ENCODE assay signal across 35 cellular contexts in genomic region chr6:165956874-165957273, GRCh38.
"Had no signal": no experiment of that assay in that cellular context is flagged by ENCODE, and none has a peak within 500 bp of the region (broad histone marks: within the 10 kb centered on the region; RNA-seq: fewer than 3 reads in every experiment).

No MANE protein-coding gene starts in this region.

- H3K9me3 ChIP-seq: MG63 had no signal

- H3K27ac ChIP-seq: KMS-11 had no signal

- H3K4me3 ChIP-seq: MG63 had no signal

- H3K27me3 ChIP-seq: MG63 had no signal

- DNase-seq: Karpas-422, Kasumi-1, KBM-7, KG1, MG63, MM.1S, MV-4-11, NCI-H1048, NCI-H1092, NCI-H1092 treated with DMSO at 0.1 percent for 48 hours, NCI-H1105, NCI-H1105 treated with DMSO at 0.1 percent for 48 hours, NCI-H1417, NCI-H1417 treated with DMSO at 0.1 percent for 48 hours, NCI-H1436, NCI-H1436 treated with DMSO at 0.1 percent for 48 hours, NCI-H146, NCI-H1694, NCI-H1694 treated with DMSO at 0.1 percent for 48 hours, NCI-H187, NCI-H187 treated with DMSO at 0.1 percent for 48 hours, NCI-H1930, NCI-H2029, NCI-H2029 treated with DMSO at 0.1 percent for 48 hours, NCI-H2081, NCI-H2081 treated with DMSO at 0.1 percent for 48 hours, NCI-H2107, NCI-H2171, NCI-H2171 treated with DMSO at 0.1 percent for 48 hours, NCI-H2227 treated with DMSO at 0.1 percent for 48 hours, NCI-H226, NCI-H345, NCI-H446, NCI-H446 treated with DMSO at 0.1 percent for 48 hours had no signal

- H3K9ac ChIP-seq: KMS-11 had no signal

- H3K4me2 ChIP-seq: KMS-11 had no signal

- H3K36me3 ChIP-seq: MG63 had no signal
